Comparison of ENCODE assay signal across 8 cellular contexts in the genomic region with DNA sequence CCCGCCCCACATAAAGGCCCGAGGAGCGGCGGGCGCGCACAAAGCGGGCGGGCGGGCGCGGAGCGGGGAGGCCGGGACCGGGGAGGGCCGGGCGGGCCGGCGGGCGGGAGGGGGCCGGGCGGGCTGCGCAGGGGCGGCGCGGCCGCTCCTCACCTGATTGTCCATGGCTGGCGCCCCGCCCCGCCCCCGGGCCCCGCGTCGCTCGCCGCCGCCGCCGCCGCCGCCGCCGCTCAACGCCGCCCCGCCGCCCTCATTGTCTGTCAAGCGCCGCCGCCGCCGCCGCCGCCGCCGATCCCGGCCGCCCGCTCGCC. TPM values are rescaled to one million over a fixed set of nuclear protein-coding genes. Genes with fewer than 3 reads are reported as not detected.
DNase-seq lines count a peak whose midpoint lies in the region; ATAC-seq and TF ChIP-seq lines count a peak whose summit lies in the region.

No MANE protein-coding gene starts in this region.

- peaks cover 15% of the 10 kb centered on the region for H3K36me3 Mint-ChIP-seq in activated T-helper 1 cell treated with anti-CD3 and anti-CD28 coated beads, Interleukin-12 subunit alpha, Interleukin-12 subunit beta, Interleukin-2, Interleukin-4 antibody, amounts not matched to agents 30 ng/mL and 10 ng/mL and 1 ng/mL, durations not matched to agents 14 hours and 24 hours and 36 hours (ENCODE audit: low read depth)

- peaks cover 4% of the 10 kb centered on the region for H3K4me1 ChIP-seq in colonic mucosa
- peaks cover 45 to 53% of the 10 kb centered on the region in 2 experiments for H3K4me1 ChIP-seq in neutrophil (ENCODE audit: control insufficient read depth in 1 of 2, insufficient read depth in 1 of 2, low read depth in 1 of 2, low read length in 1 of 2)

- no peak overlapping the region for H3K4me3 Mint-ChIP-seq in activated T-helper 1 cell treated with anti-CD3 and anti-CD28 coated beads, Interleukin-12 subunit alpha, Interleukin-12 subunit beta, Interleukin-2, Interleukin-4 antibody, amounts not matched to agents 30 ng/mL and 10 ng/mL and 1 ng/mL, durations not matched to agents 14 hours and 24 hours and 36 hours

- H3K9me3 ChIP-seq in colonic mucosa: no peaks in the 10 kb centered on the region
- no peaks in the 10 kb centered on the region for H3K9me3 ChIP-seq in neutrophil

- H3K27ac ChIP-seq in colonic mucosa: no peak overlapping the region
- peak overlapping the region; percentile 70 for H3K27ac ChIP-seq in neutrophil

- TF ChIP-seq CTCF in colonic mucosa (IDR thresholded peaks at IDR 0.05): no peak
- no peak for TF ChIP-seq CTCF in neutrophil (IDR thresholded peaks at IDR 0.05)

- no peak overlapping the region for H3K27ac Mint-ChIP-seq in activated T-helper 1 cell treated with anti-CD3 and anti-CD28 coated beads, Interleukin-12 subunit alpha, Interleukin-12 subunit beta, Interleukin-2, Interleukin-4 antibody, amounts not matched to agents 30 ng/mL and 10 ng/mL and 1 ng/mL, durations not matched to agents 14 hours and 24 hours and 36 hours

- H3K36me3 ChIP-seq in colonic mucosa: no peaks in the 10 kb centered on the region
- no peaks in the 10 kb centered on the region for H3K36me3 ChIP-seq in neutrophil

- peak overlapping the region; percentile 83 to 87 for H3K9ac ChIP-seq in colonic mucosa (ENCODE audit: low read depth in 2 of 2, low read length in 2 of 2)

- peaks cover 26% of the 10 kb centered on the region for H3K4me1 Mint-ChIP-seq in activated T-helper 1 cell treated with anti-CD3 and anti-CD28 coated beads, Interleukin-12 subunit alpha, Interleukin-12 subunit beta, Interleukin-2, Interleukin-4 antibody, amounts not matched to agents 30 ng/mL and 10 ng/mL and 1 ng/mL, durations not matched to agents 14 hours and 24 hours and 36 hours (ENCODE audit: low read depth)

- DNase-seq in NCI-H748 (lab: John Stamatoyannopoulos, UW; ENCODE audit: unreplicated experiment) (peak; percentile 35), NCI-H748 treated with DMSO at 0.1 percent for 48 hours (lab: John Stamatoyannopoulos, UW) (no peak), colonic mucosa (no peak), NCI-H1048 (lab: John Stamatoyannopoulos, UW) (no peak)
- no peak for DNase-seq in stimulated activated naive CD4-positive, alpha-beta T cell (lab: John Stamatoyannopoulos, UW)
- DNase-seq in activated T-helper 1 cell treated with anti-CD3 and anti-CD28 coated beads, Interleukin-12 subunit alpha, Interleukin-12 subunit beta, Interleukin-2, Interleukin-4 antibody, amounts not matched to agents 30 ng/mL and 10 ng/mL and 1 ng/mL, durations not matched to agents 14 hours and 24 hours and 36 hours (ENCODE audit: low spot score): no peak

- intact Hi-C loops in colonic mucosa (cut with DNase I): no loop called here
- intact Hi-C loops in activated T-helper 1 cell treated with anti-CD3 and anti-CD28 coated beads, Interleukin-12 subunit alpha, Interleukin-12 subunit beta, Interleukin-2, Interleukin-4 antibody, amounts not matched to agents 30 ng/mL and 10 ng/mL and 1 ng/mL, durations not matched to agents 14 hours and 24 hours and 36 hours (cut with micrococcal nuclease): no loop called here

- peak; percentile 19 for ATAC-seq in HG03521 (IDR thresholded peaks at IDR 0.05; ENCODE audit: unreplicated experiment)

- no peaks in the 10 kb centered on the region for H3K9me3 Mint-ChIP-seq in activated T-helper 1 cell treated with anti-CD3 and anti-CD28 coated beads, Interleukin-12 subunit alpha, Interleukin-12 subunit beta, Interleukin-2, Interleukin-4 antibody, amounts not matched to agents 30 ng/mL and 10 ng/mL and 1 ng/mL, durations not matched to agents 14 hours and 24 hours and 36 hours

- no peaks in the 10 kb centered on the region for H3K27me3 Mint-ChIP-seq in activated T-helper 1 cell treated with anti-CD3 and anti-CD28 coated beads, Interleukin-12 subunit alpha, Interleukin-12 subunit beta, Interleukin-2, Interleukin-4 antibody, amounts not matched to agents 30 ng/mL and 10 ng/mL and 1 ng/mL, durations not matched to agents 14 hours and 24 hours and 36 hours (ENCODE audit: insufficient read depth)

- no peaks in the 10 kb centered on the region for H3K27me3 ChIP-seq in colonic mucosa
- H3K27me3 ChIP-seq in neutrophil: peaks cover 11% of the 10 kb centered on the region

- H3K4me3 ChIP-seq in colonic mucosa: peak overlapping the region; percentile 81
- peak overlapping the region; percentile 78 to 82 for H3K4me3 ChIP-seq in neutrophil (ENCODE audit: low read depth in 1 of 2, low read length in 1 of 2)

RNA-seq across cellular contexts. Expression of a gene that starts 0.2 kb away (rescaled TPM):
- 10 to 100 TPM; 26.4 to 59.2 TPM for total RNA-seq in colonic mucosa
- 71.6 and 77.4 TPM in 2 replicates for total RNA-seq in activated T-helper 1 cell treated with anti-CD3 and anti-CD28 coated beads, Interleukin-12 subunit alpha, Interleukin-12 subunit beta, Interleukin-2, Interleukin-4 antibody, amounts not matched to agents 30 ng/mL and 10 ng/mL and 1 ng/mL, durations not matched to agents 14 hours and 24 hours and 36 hours

RNA-seq across cellular contexts. Expression of a gene that starts 53.8 kb away (rescaled TPM):
- not detected for total RNA-seq in colonic mucosa
- total RNA-seq in activated T-helper 1 cell treated with anti-CD3 and anti-CD28 coated beads, Interleukin-12 subunit alpha, Interleukin-12 subunit beta, Interleukin-2, Interleukin-4 antibody, amounts not matched to agents 30 ng/mL and 10 ng/mL and 1 ng/mL, durations not matched to agents 14 hours and 24 hours and 36 hours: 0.24 TPM in 1 of 2 replicates, not detected in the other
